33 cellular contexts compared by ENCODE assay signal in genomic region chr19:11652056-11652455, GRCh38.
"Had no signal": no experiment of that assay in that cellular context is flagged by ENCODE, and none has a peak within 500 bp of the region (broad histone marks: within the 10 kb centered on the region; RNA-seq: fewer than 3 reads in every experiment).

No MANE protein-coding gene starts in this region.

- H3K4me3 ChIP-seq: body of pancreas, breast epithelium, Peyer's patch, SJSA1 had no signal

- H3K36me3 ChIP-seq: breast epithelium had no signal

- H3K27me3 ChIP-seq: body of pancreas, breast epithelium, Peyer's patch, SJSA1 had no signal

- H3K27ac ChIP-seq: body of pancreas, breast epithelium, Peyer's patch, SJSA1 had no signal

- H3K4me3 Mint-ChIP-seq: activated CD4-positive, alpha-beta T cell treated with anti-CD3 and anti-CD28 coated beads, Interleukin-2, amount 10 ng/mL, durations not matched to agents 24 days and 14 days; activated CD8-positive, alpha-beta T cell treated with anti-CD3 and anti-CD28 coated beads for 36 hours; activated naive CD8-positive, alpha-beta T cell treated with anti-CD3 and anti-CD28 coated beads for 36 hours; activated T-cell treated with anti-CD3 and anti-CD28 coated beads, Interleukin-2, amount 50 U/mL, for 72 hours; activated T-helper 17 cell treated with anti-CD3 and anti-CD28 coated beads, Interleukin-2, amount 50 U/mL, for 72 hours; T-helper 1 cell treated with Interleukin-12 subunit alpha and Interleukin-12 subunit beta and Interleukin-4 antibody, amounts not matched to agents 30 μg/mL and 1 μg/mL, for 36 hours; T-helper 2 cell treated with Interferon-gamma antibody and Interleukin-4, amounts not matched to agents 5 μg/mL and 100 μg/mL, for 36 hours had no signal

- DNase-seq: activated CD4-positive, alpha-beta T cell treated with anti-CD3 and anti-CD28 coated beads, Interleukin-2, amount 10 ng/mL, durations not matched to agents 24 days and 14 days; activated CD4-positive, alpha-beta T cell treated with anti-CD3 and anti-CD28 coated beads, Interleukin-2, amount 50 U/mL, for 4 hours; activated CD8-positive, alpha-beta T cell treated with anti-CD3 and anti-CD28 coated beads for 36 hours; activated effector memory CD4-positive, alpha-beta T cell treated with anti-CD3 and anti-CD28 coated beads, Interleukin-2, amount 50 U/mL, for 16 hours; activated naive CD4-positive, alpha-beta T cell; activated naive CD4-positive, alpha-beta T cell treated with anti-CD3 and anti-CD28 coated beads, Interleukin-2, amount 50 U/mL, for 16 hours; activated naive CD8-positive, alpha-beta T cell treated with anti-CD3 and anti-CD28 coated beads for 36 hours; activated T-cell treated with anti-CD3 and anti-CD28 coated beads, Interleukin-2, amount 50 U/mL, for 1 hour; activated T-cell treated with anti-CD3 and anti-CD28 coated beads, Interleukin-2, amount 50 U/mL, for 72 hours; amygdala; body of pancreas; MM.1S; MV-4-11; NCI-H1092 treated with DMSO at 0.1 percent for 48 hours; NCI-H1417; NCI-H146; NCI-H187; NCI-H2029 treated with DMSO at 0.1 percent for 48 hours; NCI-H2107; NCI-H226; NCI-H446 treated with DMSO at 0.1 percent for 48 hours; NCI-H524; NCI-H69; PC-3; Peyer's patch; RPMI8226; SHP77 treated with DMSO at 0.1 percent for 48 hours; SK-N-SH had no signal

- H3K9me2 ChIP-seq: SK-N-SH had no signal

- H3K4me2 ChIP-seq: SK-N-SH had no signal

- H3K4me1 ChIP-seq: body of pancreas, breast epithelium, Peyer's patch, SJSA1 had no signal

- H3K27me3 Mint-ChIP-seq: activated CD4-positive, alpha-beta T cell treated with anti-CD3 and anti-CD28 coated beads, Interleukin-2, amount 10 ng/mL, durations not matched to agents 24 days and 14 days; activated T-helper 17 cell treated with anti-CD3 and anti-CD28 coated beads, Interleukin-2, amount 50 U/mL, for 72 hours had no signal

- H3K9ac ChIP-seq: SK-N-SH had no signal

- H3K27ac Mint-ChIP-seq: activated CD4-positive, alpha-beta T cell treated with anti-CD3 and anti-CD28 coated beads, Interleukin-2, amount 10 ng/mL, durations not matched to agents 24 days and 14 days; activated CD8-positive, alpha-beta T cell treated with anti-CD3 and anti-CD28 coated beads for 36 hours; activated naive CD8-positive, alpha-beta T cell treated with anti-CD3 and anti-CD28 coated beads for 36 hours; activated T-cell treated with anti-CD3 and anti-CD28 coated beads, Interleukin-2, amount 50 U/mL, for 72 hours; activated T-helper 17 cell treated with anti-CD3 and anti-CD28 coated beads, Interleukin-2, amount 50 U/mL, for 72 hours; T-helper 1 cell treated with Interleukin-12 subunit alpha and Interleukin-12 subunit beta and Interleukin-4 antibody, amounts not matched to agents 30 μg/mL and 1 μg/mL, for 36 hours; T-helper 2 cell treated with Interferon-gamma antibody and Interleukin-4, amounts not matched to agents 5 μg/mL and 100 μg/mL, for 36 hours had no signal

- ATAC-seq: activated CD8-positive, alpha-beta T cell treated with anti-CD3 and anti-CD28 coated beads for 36 hours; activated T-cell treated with anti-CD3 and anti-CD28 coated beads, Interleukin-2, amount 50 U/mL, for 72 hours; activated T-helper 17 cell treated with anti-CD3 and anti-CD28 coated beads, Interleukin-2, amount 50 U/mL, for 72 hours; body of pancreas; PC-3 had no signal

- H3K4me1 Mint-ChIP-seq: activated CD4-positive, alpha-beta T cell treated with anti-CD3 and anti-CD28 coated beads, Interleukin-2, amount 10 ng/mL, durations not matched to agents 24 days and 14 days; activated naive CD8-positive, alpha-beta T cell treated with anti-CD3 and anti-CD28 coated beads for 36 hours; activated T-helper 17 cell treated with anti-CD3 and anti-CD28 coated beads, Interleukin-2, amount 50 U/mL, for 72 hours had no signal
